ENCODE assay signal across 14 cellular contexts in genomic region chr6:54493138-54493537, GRCh38.
DNase-seq lines count a peak whose midpoint lies in the region; ATAC-seq and TF ChIP-seq lines count a peak whose summit lies in the region.
"Had no signal": no experiment of that assay in that cellular context is flagged by ENCODE, and none has a peak within 500 bp of the region (broad histone marks: within the 10 kb centered on the region; RNA-seq: fewer than 3 reads in every experiment).

No MANE protein-coding gene starts in this region.

- intact Hi-C loops in PC-3 (cut with micrococcal nuclease), result loop anchor here (10.0 kb wide), 1 partner anchor 208 kb away; no protein-coding TSS in a partner anchor

- H4K20me1 ChIP-seq in PC-3 (ENCODE audit: low read length) (no peaks in the 10 kb centered on the region), osteoblast (ENCODE audit: insufficient read depth, low read length) (no peaks in the 10 kb centered on the region)

- H3K4me3 Mint-ChIP-seq in activated T-cell treated with anti-CD3 and anti-CD28 coated beads, Interleukin-2, amount 50 U/mL, for 72 hours, result no peak overlapping the region
- H3K4me3 Mint-ChIP-seq: activated B cell treated with CpG ODN at 0.5 μM for 24 hours had no signal

- ATAC-seq in PC-3 (peak; percentile 86), GM19467 (IDR thresholded peaks at IDR 0.05; ENCODE audit: unreplicated experiment) (no peak)
- no peak for ATAC-seq in activated T-cell treated with anti-CD3 and anti-CD28 coated beads, Interleukin-2, amount 50 U/mL, for 72 hours (replicated peaks in 1 of 2)

- DNase-seq in EL, result peak; percentile 67
- peak; percentile 92 for DNase-seq in PC-3
- peak; percentile 50 for DNase-seq in epithelial cell of prostate (ENCODE audit: low read depth, low spot score)
- peak; percentile 13 for DNase-seq in osteoblast (ENCODE audit: insufficient read length, low spot score, missing footprints)
- no peak for DNase-seq in caudate nucleus (lab: John Stamatoyannopoulos, UW)
- no peak for DNase-seq in activated T-cell treated with anti-CD3 and anti-CD28 coated beads, Interleukin-2, amount 50 U/mL, for 72 hours
- no peak for DNase-seq in activated CD4-positive, alpha-beta T cell treated with anti-CD3 and anti-CD28 coated beads, Interleukin-2, amount 50 U/mL, for 48 hours
- DNase-seq: activated B cell treated with CpG ODN at 0.5 μM for 24 hours; adrenal gland; effector memory CD4-positive, alpha-beta T cell; NCI-H2029 treated with DMSO at 0.1 percent for 48 hours; stimulated activated CD4-positive, alpha-beta T cell treated with anti-CD3 and anti-CD28 coated beads, Interleukin-4, amount 100 ng/mL, for 1 hour; stimulated activated naive CD4-positive, alpha-beta T cell had no signal

- H3K4me2 ChIP-seq in PC-3 (ENCODE audit: low read length) (peak overlapping the region; percentile 13; the same call in 1 of the 2 replicates), osteoblast (ENCODE audit: insufficient read depth, low read length) (peak overlapping the region; percentile 11)

- H3K36me3 Mint-ChIP-seq in activated T-cell treated with anti-CD3 and anti-CD28 coated beads, Interleukin-2, amount 50 U/mL, for 72 hours (ENCODE audit: insufficient read depth in 2 of 2), result peaks cover 0 to 1% of the 10 kb centered on the region in 2 donors

- no peaks in the 10 kb centered on the region for H3K9me2 ChIP-seq in PC-3 (replicated peaks; ENCODE audit: low read length)

- POLR2A ChIA-PET in PC-3 (lab: Charles Lee; ENCODE audit: unreplicated experiment), result interaction anchor here (0.5 to 0.6 kb wide), 2 partner anchors 153 to 229 kb away, joined by 3 read pairs; no protein-coding TSS in a partner anchor

- H3K27ac ChIP-seq in PC-3 (ENCODE audit: low read length) (peak overlapping the region; percentile 74), epithelial cell of prostate (peak overlapping the region; percentile 62), osteoblast (ENCODE audit: low read depth, low read length) (peak overlapping the region; percentile 25), caudate nucleus (ENCODE audit: low read depth, low read length) (no peak overlapping the region)
- H3K27ac ChIP-seq: adrenal gland had no signal

- no peak overlapping the region for H3K27ac Mint-ChIP-seq in activated T-cell treated with anti-CD3 and anti-CD28 coated beads, Interleukin-2, amount 50 U/mL, for 72 hours
- H3K27ac Mint-ChIP-seq: activated B cell treated with CpG ODN at 0.5 μM for 24 hours had no signal

- no peaks in the 10 kb centered on the region for H3K79me2 ChIP-seq in PC-3 (ENCODE audit: low read length)
- no peaks in the 10 kb centered on the region for H3K79me2 ChIP-seq in osteoblast (ENCODE audit: insufficient read depth, low read length)

- H3K4me1 ChIP-seq in PC-3 (ENCODE audit: insufficient read depth, low read length), result peaks cover 42% of the 10 kb centered on the region
- peaks cover 7% of the 10 kb centered on the region for H3K4me1 ChIP-seq in osteoblast (ENCODE audit: insufficient read depth, low read length)
- H3K4me1 ChIP-seq: adrenal gland had no signal

- CTCF ChIA-PET in PC-3 (lab: Charles Lee), result interaction anchor here (0.8 kb wide), 1 partner anchor 20 kb away, joined by 3 read pairs; no protein-coding TSS in a partner anchor

- no peaks in the 10 kb centered on the region for H3F3A ChIP-seq in PC-3 (ENCODE audit: low read length, unreplicated experiment)

- H2AFZ ChIP-seq in PC-3 (ENCODE audit: low read length) (no peak overlapping the region), osteoblast (ENCODE audit: low read length) (peak overlapping the region; percentile 12)

- no TSS peak for BruUV-seq in PC-3 (replicated peaks; lab: Mats Ljungman, UMichigan)

- no peak for TF ChIP-seq CTCF in PC-3 (conservative IDR thresholded peaks at IDR 0.05; ENCODE audit: low read depth, low read length)
- no peak for TF ChIP-seq CTCF in osteoblast (IDR thresholded peaks at IDR 0.05; ENCODE audit: extremely low read depth, low read depth, low read length)

- no peak overlapping the region for H3K9ac ChIP-seq in PC-3 (ENCODE audit: low read length)

- H3K36me3 ChIP-seq in PC-3 (ENCODE audit: low read depth, low read length), result no peaks in the 10 kb centered on the region
- no peaks in the 10 kb centered on the region for H3K36me3 ChIP-seq in osteoblast (ENCODE audit: insufficient read depth, low read length)
- H3K36me3 ChIP-seq: adrenal gland had no signal

- no peaks in the 10 kb centered on the region for H3K27me3 Mint-ChIP-seq in activated T-cell treated with anti-CD3 and anti-CD28 coated beads, Interleukin-2, amount 50 U/mL, for 72 hours (ENCODE audit: low read depth)
- H3K27me3 Mint-ChIP-seq: activated B cell treated with CpG ODN at 0.5 μM for 24 hours had no signal

- H3K9me3 ChIP-seq in PC-3 (ENCODE audit: low read length), result no peaks in the 10 kb centered on the region
- H3K9me3 ChIP-seq in osteoblast (ENCODE audit: low read depth, low read length), result no peaks in the 10 kb centered on the region
- H3K9me3 ChIP-seq: adrenal gland had no signal

- no peaks in the 10 kb centered on the region for H3K4me1 Mint-ChIP-seq in activated T-cell treated with anti-CD3 and anti-CD28 coated beads, Interleukin-2, amount 50 U/mL, for 72 hours (ENCODE audit: low read depth)
- H3K4me1 Mint-ChIP-seq: activated B cell treated with CpG ODN at 0.5 μM for 24 hours had no signal

- H3K27me3 ChIP-seq in PC-3 (ENCODE audit: low read length) (no peaks in the 10 kb centered on the region), osteoblast (ENCODE audit: insufficient read depth, low read length) (no peaks in the 10 kb centered on the region)
- H3K27me3 ChIP-seq: adrenal gland had no signal

- H3K9me3 Mint-ChIP-seq in activated T-cell treated with anti-CD3 and anti-CD28 coated beads, Interleukin-2, amount 50 U/mL, for 72 hours, result peaks cover 8 to 17% of the 10 kb centered on the region in 2 donors

- no peak overlapping the region for H3K4me3 ChIP-seq in PC-3 (ENCODE audit: low read length)
- no peak overlapping the region for H3K4me3 ChIP-seq in osteoblast (ENCODE audit: insufficient read depth, low read length)
- H3K4me3 ChIP-seq: adrenal gland had no signal

Comparison
In these comparisons a context has a peak if more than half of its experiments do, and no peak if none do; other contexts are left out.
1. DNase-seq: peak in EL (single experiment), PC-3 (single experiment), epithelial cell of prostate (single experiment) and osteoblast (single experiment); none in caudate nucleus (0 of 61), activated T-cell treated with anti-CD3 and anti-CD28 coated beads, Interleukin-2, amount 50 U/mL, for 72 hours (0 of 2) and activated CD4-positive, alpha-beta T cell treated with anti-CD3 and anti-CD28 coated beads, Interleukin-2, amount 50 U/mL, for 48 hours (0 of 2).